Comparison of ENCODE assay signal across 8 cellular contexts in the genomic region with DNA sequence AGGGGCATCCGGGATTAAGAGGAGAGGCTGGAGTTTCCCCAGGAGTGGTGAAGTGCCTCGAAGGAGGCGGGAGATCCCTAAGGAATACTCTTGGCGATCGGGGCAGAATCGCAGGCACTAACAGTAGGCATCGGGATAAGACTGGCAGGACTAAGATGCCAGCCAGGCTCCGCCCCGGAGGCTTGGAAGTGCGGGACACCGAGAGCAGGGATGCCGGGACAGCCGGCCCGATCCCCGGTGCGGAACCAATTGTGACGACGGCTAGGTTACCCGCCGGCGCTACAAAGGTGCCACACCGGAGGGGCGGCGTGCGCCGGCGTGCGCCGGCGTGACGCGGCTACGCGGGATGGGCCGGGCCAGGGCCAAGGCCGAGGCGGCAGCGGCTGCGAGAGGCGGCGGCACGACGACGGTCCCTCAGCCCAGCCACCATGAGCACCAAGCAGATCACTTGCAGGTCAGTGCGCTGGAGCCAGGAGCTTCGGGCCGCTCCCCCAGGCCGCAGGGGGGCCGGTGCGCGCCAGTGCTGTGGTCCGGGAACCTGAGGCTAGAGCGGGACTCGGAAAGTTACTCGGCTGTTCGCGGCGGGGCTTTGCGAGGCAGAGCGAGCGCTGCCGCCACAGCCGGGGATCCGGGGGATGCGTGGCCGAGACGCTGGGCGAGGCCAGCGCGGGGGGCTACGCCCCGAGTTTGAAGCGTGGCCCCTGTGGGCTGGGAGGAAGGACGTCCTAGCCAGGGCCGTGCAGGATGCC. TPM values are rescaled to one million over a fixed set of nuclear protein-coding genes. Genes with fewer than 3 reads are reported as not detected.
DNase-seq lines count a peak whose midpoint lies in the region; ATAC-seq and TF ChIP-seq lines count a peak whose summit lies in the region.

A gene with protein sequence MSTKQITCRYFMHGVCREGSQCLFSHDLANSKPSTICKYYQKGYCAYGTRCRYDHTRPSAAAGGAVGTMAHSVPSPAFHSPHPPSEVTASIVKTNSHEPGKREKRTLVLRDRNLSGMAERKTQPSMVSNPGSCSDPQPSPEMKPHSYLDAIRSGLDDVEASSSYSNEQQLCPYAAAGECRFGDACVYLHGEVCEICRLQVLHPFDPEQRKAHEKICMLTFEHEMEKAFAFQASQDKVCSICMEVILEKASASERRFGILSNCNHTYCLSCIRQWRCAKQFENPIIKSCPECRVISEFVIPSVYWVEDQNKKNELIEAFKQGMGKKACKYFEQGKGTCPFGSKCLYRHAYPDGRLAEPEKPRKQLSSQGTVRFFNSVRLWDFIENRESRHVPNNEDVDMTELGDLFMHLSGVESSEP (plus strand): TSS at position 365 of the 749 bp plus-strand sequence. CDS start 64 bp downstream, at position 429.

- intact Hi-C loops in natural killer cell (cut with micrococcal nuclease), result loop anchor here (1.0 kb wide), 2 partner anchors 73 to 105 kb away; a partner anchor contains a TSS

- TF ChIP-seq CTCF in RWPE1 (conservative IDR thresholded peaks at IDR 0.05; ENCODE audit: low read depth), result no peak
- TF ChIP-seq CTCF in fibroblast of mammary gland (conservative IDR thresholded peaks at IDR 0.05; ENCODE audit: control insufficient read depth, insufficient read depth, low read depth, low read length), result no peak
- no peak for TF ChIP-seq CTCF in natural killer cell (IDR thresholded peaks at IDR 0.05)

- H3K4me3 Mint-ChIP-seq in activated T-helper 17 cell treated with anti-CD3 and anti-CD28 coated beads, Interleukin-2, amount 50 U/mL, for 72 hours, result peak within 1 kb of the TSS; percentile 91
- peak within 1 kb of the TSS; percentile 90 for H3K4me3 Mint-ChIP-seq in natural killer cell

- POLR2A ChIA-PET in RWPE1 (lab: Yijun Ruan, JAX; ENCODE audit: low non-redundant PET), result interaction anchor here (0.5 kb wide), 1 partner anchor 73 kb away, joined by 3 read pairs; a partner anchor contains a TSS

- H3K9me3 Mint-ChIP-seq in activated T-helper 17 cell treated with anti-CD3 and anti-CD28 coated beads, Interleukin-2, amount 50 U/mL, for 72 hours, result no peaks in the 10 kb centered on the region
- H3K9me3 Mint-ChIP-seq in natural killer cell, result no peaks in the 10 kb centered on the region

- ATAC-seq in GM21576 (IDR thresholded peaks at IDR 0.05; ENCODE audit: unreplicated experiment) (peak; percentile 66), natural killer cell (peak; percentile 95 to 99 (median 96))
- ATAC-seq in activated T-helper 17 cell treated with anti-CD3 and anti-CD28 coated beads, Interleukin-2, amount 50 U/mL, for 72 hours (replicated peaks), result peak; percentile 95

- peak; percentile 7; the same call in 1 of the 2 replicates for TF ChIP-seq EP300 in Ishikawa (IDR thresholded peaks at IDR 0.05; ENCODE audit: borderline replicate concordance)

- peak within 1 kb of the TSS; percentile 74 for H3K4me3 ChIP-seq in fibroblast of mammary gland (ENCODE audit: control insufficient read depth, low read depth, low read length)

- H3K27me3 Mint-ChIP-seq in activated T-helper 17 cell treated with anti-CD3 and anti-CD28 coated beads, Interleukin-2, amount 50 U/mL, for 72 hours, result peaks cover 25% of the 10 kb centered on the region
- peaks cover 22 to 25% of the 10 kb centered on the region in 2 donors for H3K27me3 Mint-ChIP-seq in natural killer cell (ENCODE audit: low read depth in 2 of 2)

- DNase-seq in DMS79 (lab: John Stamatoyannopoulos, UW) (peak; percentile 33), RWPE1 (ENCODE audit: low spot score) (peak; percentile 72), fibroblast of mammary gland (ENCODE audit: low read depth) (peak; percentile 76), natural killer cell (peak; percentile 84)
- peak; percentile 76 for DNase-seq in stimulated activated naive CD4-positive, alpha-beta T cell treated with Interleukin-2 at 50 U/mL for 16 hours (lab: John Stamatoyannopoulos, UW)

- H3K36me3 Mint-ChIP-seq in activated T-helper 17 cell treated with anti-CD3 and anti-CD28 coated beads, Interleukin-2, amount 50 U/mL, for 72 hours (ENCODE audit: low read depth), result no peaks in the 10 kb centered on the region
- H3K36me3 Mint-ChIP-seq in natural killer cell, result no peaks in the 10 kb centered on the region

- peaks cover 47% of the 10 kb centered on the region for H3K4me1 Mint-ChIP-seq in activated T-helper 17 cell treated with anti-CD3 and anti-CD28 coated beads, Interleukin-2, amount 50 U/mL, for 72 hours
- peaks cover 64% of the 10 kb centered on the region in 2 donors for H3K4me1 Mint-ChIP-seq in natural killer cell

- CTCF ChIA-PET in RWPE1 (lab: Yijun Ruan, JAX), result interaction anchor here (0.7 kb wide), 1 partner anchor 1828 kb away, joined by 5 read pairs; no protein-coding TSS in a partner anchor

- no peak for TF ChIP-seq RAD21 in Ishikawa (IDR thresholded peaks at IDR 0.05; ENCODE audit: low read depth)

- peak within 1 kb of the TSS; percentile 93 for H3K27ac Mint-ChIP-seq in activated T-helper 17 cell treated with anti-CD3 and anti-CD28 coated beads, Interleukin-2, amount 50 U/mL, for 72 hours
- H3K27ac Mint-ChIP-seq in natural killer cell, result peak within 1 kb of the TSS; percentile 71 to 90

- peak within 1 kb of the TSS; percentile 95 for H3K27ac ChIP-seq in RWPE1

TF ChIP-seq in Ishikawa, 13 proteins besides CTCF, POLR2A, EP300 and RAD21:
- TF ChIP-seq, protein P1, sequence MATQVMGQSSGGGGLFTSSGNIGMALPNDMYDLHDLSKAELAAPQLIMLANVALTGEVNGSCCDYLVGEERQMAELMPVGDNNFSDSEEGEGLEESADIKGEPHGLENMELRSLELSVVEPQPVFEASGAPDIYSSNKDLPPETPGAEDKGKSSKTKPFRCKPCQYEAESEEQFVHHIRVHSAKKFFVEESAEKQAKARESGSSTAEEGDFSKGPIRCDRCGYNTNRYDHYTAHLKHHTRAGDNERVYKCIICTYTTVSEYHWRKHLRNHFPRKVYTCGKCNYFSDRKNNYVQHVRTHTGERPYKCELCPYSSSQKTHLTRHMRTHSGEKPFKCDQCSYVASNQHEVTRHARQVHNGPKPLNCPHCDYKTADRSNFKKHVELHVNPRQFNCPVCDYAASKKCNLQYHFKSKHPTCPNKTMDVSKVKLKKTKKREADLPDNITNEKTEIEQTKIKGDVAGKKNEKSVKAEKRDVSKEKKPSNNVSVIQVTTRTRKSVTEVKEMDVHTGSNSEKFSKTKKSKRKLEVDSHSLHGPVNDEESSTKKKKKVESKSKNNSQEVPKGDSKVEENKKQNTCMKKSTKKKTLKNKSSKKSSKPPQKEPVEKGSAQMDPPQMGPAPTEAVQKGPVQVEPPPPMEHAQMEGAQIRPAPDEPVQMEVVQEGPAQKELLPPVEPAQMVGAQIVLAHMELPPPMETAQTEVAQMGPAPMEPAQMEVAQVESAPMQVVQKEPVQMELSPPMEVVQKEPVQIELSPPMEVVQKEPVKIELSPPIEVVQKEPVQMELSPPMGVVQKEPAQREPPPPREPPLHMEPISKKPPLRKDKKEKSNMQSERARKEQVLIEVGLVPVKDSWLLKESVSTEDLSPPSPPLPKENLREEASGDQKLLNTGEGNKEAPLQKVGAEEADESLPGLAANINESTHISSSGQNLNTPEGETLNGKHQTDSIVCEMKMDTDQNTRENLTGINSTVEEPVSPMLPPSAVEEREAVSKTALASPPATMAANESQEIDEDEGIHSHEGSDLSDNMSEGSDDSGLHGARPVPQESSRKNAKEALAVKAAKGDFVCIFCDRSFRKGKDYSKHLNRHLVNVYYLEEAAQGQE (IDR thresholded peaks at IDR 0.05; ENCODE audit: low read depth), result peak; percentile 3; the same call in 1 of the 2 replicates
- TF ChIP-seq, protein P2, sequence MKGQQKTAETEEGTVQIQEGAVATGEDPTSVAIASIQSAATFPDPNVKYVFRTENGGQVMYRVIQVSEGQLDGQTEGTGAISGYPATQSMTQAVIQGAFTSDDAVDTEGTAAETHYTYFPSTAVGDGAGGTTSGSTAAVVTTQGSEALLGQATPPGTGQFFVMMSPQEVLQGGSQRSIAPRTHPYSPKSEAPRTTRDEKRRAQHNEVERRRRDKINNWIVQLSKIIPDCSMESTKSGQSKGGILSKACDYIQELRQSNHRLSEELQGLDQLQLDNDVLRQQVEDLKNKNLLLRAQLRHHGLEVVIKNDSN (IDR thresholded peaks at IDR 0.05), result peak; percentile 57
- TF ChIP-seq TEAD4 (IDR thresholded peaks at IDR 0.05) (peak; percentile 31; the same call in 1 of the 2 replicates), FOXM1 (IDR thresholded peaks at IDR 0.05; ENCODE audit: borderline replicate concordance, low read depth) (no peak), CEBPB (IDR thresholded peaks at IDR 0.05) (no peak), EGR1 (IDR thresholded peaks at IDR 0.05) (no peak), TAF1 (IDR thresholded peaks at IDR 0.05; ENCODE audit: low read depth) (peak; percentile 91), NFIC (IDR thresholded peaks at IDR 0.05) (peak; percentile 18; the same call in 1 of the 2 replicates), CREB1 (IDR thresholded peaks at IDR 0.05; ENCODE audit: low read depth) (peak; percentile 58; the same call in 1 of the 2 replicates), ZBTB7A (IDR thresholded peaks at IDR 0.05; ENCODE audit: low read depth) (peak; percentile 86; the same call in 1 of the 2 replicates), YY1 (IDR thresholded peaks at IDR 0.05; ENCODE audit: low read depth) (peak; percentile 74), TCF12 (IDR thresholded peaks at IDR 0.05; ENCODE audit: low read depth) (peak; percentile 78; the same call in 1 of the 2 replicates)
- TF ChIP-seq, protein P3, sequence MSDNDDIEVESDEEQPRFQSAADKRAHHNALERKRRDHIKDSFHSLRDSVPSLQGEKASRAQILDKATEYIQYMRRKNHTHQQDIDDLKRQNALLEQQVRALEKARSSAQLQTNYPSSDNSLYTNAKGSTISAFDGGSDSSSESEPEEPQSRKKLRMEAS (IDR thresholded peaks at IDR 0.05), result peak; percentile 86

RNA-seq across cellular contexts. Expression of the gene that starts here (rescaled TPM):
- total RNA-seq in activated T-helper 17 cell treated with anti-CD3 and anti-CD28 coated beads, Interleukin-2, amount 50 U/mL, for 72 hours, result 10 to 100 TPM; 17.2 to 25.8 TPM
- 10 to 100 TPM; 23.9 to 31.7 (median 29.4) TPM for total RNA-seq in natural killer cell

Comparison
In these comparisons a context has a peak if more than half of its experiments do, and no peak if none do; other contexts are left out.
1. Peak in every context shown above with its lines: DNase-seq, ATAC-seq, H3K4me3 ChIP-seq and H3K27ac ChIP-seq.
2. DNase-seq: peak in every context shown above with its lines; median percentile 84 in natural killer cell; 76 in fibroblast of mammary gland; 76 in stimulated activated naive CD4-positive, alpha-beta T cell treated with Interleukin-2 at 50 U/mL for 16 hours; 72 in RWPE1; 33 in DMS79.